26 cellular contexts compared by ENCODE assay signal in genomic region chr22:49803667-49804375, GRCh38. TPM values are rescaled to one million over a fixed set of nuclear protein-coding genes. Genes with fewer than 3 reads are reported as not detected.
A peak's percentile ranks its signal among the peaks of the same experiment; 100 is the strongest.
DNase-seq lines count a peak whose midpoint lies in the region; ATAC-seq and TF ChIP-seq lines count a peak whose summit lies in the region.
"Had no signal": no experiment of that assay in that cellular context is flagged by ENCODE, and none has a peak within 500 bp of the region (broad histone marks: within the 10 kb centered on the region; RNA-seq: fewer than 3 reads in every experiment).

No MANE protein-coding gene starts in this region.

- peaks cover 12 to 69% of the 10 kb centered on the region in 2 experiments for H3K79me1 ChIP-seq in IMR-90 (ENCODE audit: low read depth in 1 of 2, low read length in 2 of 2)

- POLR2A ChIA-PET in IMR-90 (lab: Charles Lee; ENCODE audit: unreplicated experiment): no interaction called here

- no peak overlapping the region for H4K8ac ChIP-seq in IMR-90 (ENCODE audit: low read depth in 2 of 2, low read length in 2 of 2)

- no peak overlapping the region for H4K5ac ChIP-seq in IMR-90 (ENCODE audit: low read depth, low read length)

- no peak for TF ChIP-seq POLR2A in IMR-90 (IDR thresholded peaks at IDR 0.05; ENCODE audit: low read depth, low read length)

- H2BK120ac ChIP-seq in IMR-90 (ENCODE audit: low read depth, low read length): no peak overlapping the region

- H3K27ac Mint-ChIP-seq in activated naive CD4-positive, alpha-beta T cell treated with anti-CD3 and anti-CD28 coated beads, Interleukin-2, amount 50 U/mL, for 72 hours: peak overlapping the region; percentile 48 to 85
- H3K27ac Mint-ChIP-seq in effector memory CD8-positive, alpha-beta T cell: peak overlapping the region; percentile 51 to 68
- H3K27ac Mint-ChIP-seq in stimulated activated naive B cell treated with anti-CD40 and anti-IgM and Interleukin-4, amounts not matched to agents 10 μg/mL and 1 μg/mL and 100 μg/mL, for 72 hours: peak overlapping the region; percentile 69
- H3K27ac Mint-ChIP-seq: activated B cell treated with CpG ODN at 0.5 μM for 24 hours; activated CD4-positive, alpha-beta memory T cell treated with anti-CD3 and anti-CD28 coated beads, Interleukin-2, amount 10 ng/mL, durations not matched to agents 7 days and 5 days had no signal

- peaks cover 6% of the 10 kb centered on the region; the same call in 1 of the 2 replicates for H3K9me1 ChIP-seq in IMR-90 (ENCODE audit: insufficient read depth, low read length)

- H2AK5ac ChIP-seq in IMR-90 (ENCODE audit: low read depth, low read length): no peak overlapping the region

- H3K36me3 ChIP-seq in IMR-90 (ENCODE audit: control insufficient read depth, insufficient read depth, low read length): peaks cover 45% of the 10 kb centered on the region

- H3K4me3 Mint-ChIP-seq in effector memory CD8-positive, alpha-beta T cell: peak overlapping the region; percentile 31 to 38
- H3K4me3 Mint-ChIP-seq in stimulated activated naive B cell treated with anti-CD40 and anti-IgM and Interleukin-4, amounts not matched to agents 10 μg/mL and 1 μg/mL and 100 μg/mL, for 72 hours: no peak overlapping the region
- H3K4me3 Mint-ChIP-seq: activated B cell treated with CpG ODN at 0.5 μM for 24 hours; activated CD4-positive, alpha-beta memory T cell treated with anti-CD3 and anti-CD28 coated beads, Interleukin-2, amount 10 ng/mL, durations not matched to agents 7 days and 5 days; activated T-cell treated with anti-CD3 and anti-CD28 coated beads, Interleukin-2, amount 50 U/mL, for 4 hours had no signal

- no peak overlapping the region for H2AFZ ChIP-seq in IMR-90 (replicated peaks; ENCODE audit: low read length, poor library complexity)

- in situ Hi-C loops in IMR-90 (cut with MboI; ENCODE audit: low sequenced_read_pairs): loop anchor here (25.0 kb wide), 2 partner anchors 108 to 408 kb away; partner anchors contain the start of genes ALG12, CRELD2 and SELENOO

- H3K4me1 ChIP-seq in IMR-90 (ENCODE audit: control insufficient read depth, insufficient read depth, low read length): peaks cover 2% of the 10 kb centered on the region; the same call in 1 of the 2 replicates
- H3K4me1 ChIP-seq: prostate gland had no signal

- H3K27ac ChIP-seq in IMR-90 (ENCODE audit: insufficient read depth, low read length): no peak overlapping the region
- H3K27ac ChIP-seq: HL-60, lower lobe of right lung, neutrophil, prostate gland had no signal

- no TSS peak for BruUV-seq in IMR-90 (replicated peaks; lab: Mats Ljungman, UMichigan)

- H3K9me3 ChIP-seq in IMR-90 (ENCODE audit: control insufficient read depth, insufficient read depth, low read length): no peaks in the 10 kb centered on the region; the same call in 1 of the 2 replicates
- H3K9me3 ChIP-seq: lower lobe of right lung, mucosa of descending colon, neutrophil, prostate gland, SK-N-SH had no signal

- H3K9ac ChIP-seq in IMR-90 (ENCODE audit: low read depth, low read length): no peak overlapping the region
- H3K9ac ChIP-seq: SK-N-SH had no signal

- DNase-seq in activated naive CD4-positive, alpha-beta T cell treated with anti-CD3 and anti-CD28 coated beads, Interleukin-2, amount 50 U/mL, for 72 hours (ENCODE audit: low spot score in 2 of 2): no peak
- DNase-seq in activated naive CD4-positive, alpha-beta T cell treated with anti-CD3 and anti-CD28 coated beads, Interleukin-2, amount 50 U/mL, for 16 hours: no peak
- no peak for DNase-seq in IMR-90
- DNase-seq in effector memory CD8-positive, alpha-beta T cell: no peak
- no peak for DNase-seq in stimulated activated naive B cell treated with anti-CD40 and anti-IgM and Interleukin-4, amounts not matched to agents 10 μg/mL and 1 μg/mL and 100 μg/mL, for 72 hours
- DNase-seq in medulla oblongata (ENCODE audit: extremely low spot score): no peak
- DNase-seq in SKM-1 (lab: John Stamatoyannopoulos, UW; ENCODE audit: unreplicated experiment): no peak
- DNase-seq: activated B cell treated with CpG ODN at 0.5 μM for 24 hours; activated CD4-positive, alpha-beta memory T cell treated with anti-CD3 and anti-CD28 coated beads, Interleukin-2, amount 10 ng/mL, durations not matched to agents 7 days and 5 days; activated T-cell treated with anti-CD3 and anti-CD28 coated beads, Interleukin-2, amount 50 U/mL, for 4 hours; CD8-positive, alpha-beta memory T cell; DMS153; glutamatergic neuron; HCEC 1CT; kidney glomerular epithelial cell; lower lobe of right lung; mucosa of descending colon; NCI-H1092 treated with DMSO at 0.1 percent for 48 hours; NCI-H2029 treated with DMSO at 0.1 percent for 48 hours; NCI-H345; NCI-H774; SK-N-SH; T1000 had no signal

- CTCF ChIA-PET in IMR-90 (lab: Yijun Ruan, JAX): no interaction called here

- no peak overlapping the region for H3K4ac ChIP-seq in IMR-90 (ENCODE audit: low read depth, low read length)

- no peak overlapping the region for H3K18ac ChIP-seq in IMR-90 (ENCODE audit: low read depth, low read length)

- H3K27me3 ChIP-seq in IMR-90 (ENCODE audit: control insufficient read depth, insufficient read depth, low read length): no peaks in the 10 kb centered on the region
- H3K27me3 ChIP-seq: neutrophil had no signal

- H3K4me3 ChIP-seq in IMR-90 (ENCODE audit: insufficient read depth, low read depth, low read length): no peak overlapping the region
- H3K4me3 ChIP-seq: lower lobe of right lung, mucosa of descending colon, prostate gland had no signal

- intact Hi-C loops in IMR-90 (cut with micrococcal nuclease): no loop called here

- TF ChIP-seq RAD21 in IMR-90 (IDR thresholded peaks at IDR 0.05; ENCODE audit: low read length): no peak

- H3K4me1 Mint-ChIP-seq in effector memory CD8-positive, alpha-beta T cell (ENCODE audit: low read depth in 2 of 2): peaks cover 63 to 67% of the 10 kb centered on the region in 2 donors
- H3K4me1 Mint-ChIP-seq in stimulated activated naive B cell treated with anti-CD40 and anti-IgM and Interleukin-4, amounts not matched to agents 10 μg/mL and 1 μg/mL and 100 μg/mL, for 72 hours: peaks cover 32 to 59% of the 10 kb centered on the region in 2 donors

- no peak for TF ChIP-seq CTCF in IMR-90 (conservative IDR thresholded peaks at IDR 0.05; ENCODE audit: low read depth, low read length)

- no peak for ATAC-seq in activated naive CD4-positive, alpha-beta T cell treated with anti-CD3 and anti-CD28 coated beads, Interleukin-2, amount 50 U/mL, for 72 hours
- no peak for ATAC-seq in IMR-90 (ENCODE audit: low read depth)
- ATAC-seq in effector memory CD8-positive, alpha-beta T cell (replicated peaks): no peak
- ATAC-seq in stimulated activated naive B cell treated with anti-CD40 and anti-IgM and Interleukin-4, amounts not matched to agents 10 μg/mL and 1 μg/mL and 100 μg/mL, for 72 hours (replicated peaks): no peak
- ATAC-seq: lower lobe of right lung, mucosa of descending colon had no signal

- no peak overlapping the region for H3K4me2 ChIP-seq in IMR-90 (ENCODE audit: low read depth, low read length)
- H3K4me2 ChIP-seq: SK-N-SH had no signal

- H2BK20ac ChIP-seq in IMR-90 (ENCODE audit: low read depth, low read length): no peak overlapping the region

- dilution Hi-C loops in IMR-90 (cut with HindIII; ENCODE audit: low sequenced_read_pairs, unreplicated experiment): no loop called here

- 100% methylated on average over 4 of the region's 29 CpGs; no CpG with 5 or more reads in 1 of the 2 experiments for WGBS in IMR-90 (ENCODE audit: extremely low coverage in 2 of 2, insufficient read length in 1 of 2), 2 experiments

- H2BK15ac ChIP-seq in IMR-90 (ENCODE audit: low read depth, low read length): no peak overlapping the region

- H4K91ac ChIP-seq in IMR-90 (ENCODE audit: insufficient read depth, low read depth, low read length): no peak overlapping the region

- no peak overlapping the region for H2BK5ac ChIP-seq in IMR-90 (ENCODE audit: low read depth, low read length, poor library complexity, severe bottlenecking)

- peaks cover 10 to 14% of the 10 kb centered on the region in 2 donors for H3K36me3 Mint-ChIP-seq in activated naive CD4-positive, alpha-beta T cell treated with anti-CD3 and anti-CD28 coated beads, Interleukin-2, amount 50 U/mL, for 72 hours
- peaks cover 80% of the 10 kb centered on the region for H3K36me3 Mint-ChIP-seq in effector memory CD8-positive, alpha-beta T cell (ENCODE audit: insufficient read depth)
- H3K36me3 Mint-ChIP-seq in stimulated activated naive B cell treated with anti-CD40 and anti-IgM and Interleukin-4, amounts not matched to agents 10 μg/mL and 1 μg/mL and 100 μg/mL, for 72 hours: peaks cover 53% of the 10 kb centered on the region in 2 donors

- H4K20me1 ChIP-seq in IMR-90 (ENCODE audit: insufficient read depth, low read length): peaks cover 95% of the 10 kb centered on the region

- no peak overlapping the region for H3K14ac ChIP-seq in IMR-90 (replicated peaks; ENCODE audit: low read depth, low read length)

- no peak overlapping the region for H3K56ac ChIP-seq in IMR-90 (ENCODE audit: extremely low read depth, insufficient read depth, low read length)

- peak overlapping the region; percentile 65 for H2AK9ac ChIP-seq in IMR-90 (replicated peaks; ENCODE audit: low read depth, low read length, poor library complexity)

- no peaks in the 10 kb centered on the region for H3K9me3 Mint-ChIP-seq in activated naive CD4-positive, alpha-beta T cell treated with anti-CD3 and anti-CD28 coated beads, Interleukin-2, amount 50 U/mL, for 72 hours
- H3K9me3 Mint-ChIP-seq in effector memory CD8-positive, alpha-beta T cell: no peaks in the 10 kb centered on the region
- no peaks in the 10 kb centered on the region for H3K9me3 Mint-ChIP-seq in stimulated activated naive B cell treated with anti-CD40 and anti-IgM and Interleukin-4, amounts not matched to agents 10 μg/mL and 1 μg/mL and 100 μg/mL, for 72 hours
- H3K9me3 Mint-ChIP-seq: activated B cell treated with CpG ODN at 0.5 μM for 24 hours; activated CD4-positive, alpha-beta memory T cell treated with anti-CD3 and anti-CD28 coated beads, Interleukin-2, amount 10 ng/mL, durations not matched to agents 7 days and 5 days; activated T-cell treated with anti-CD3 and anti-CD28 coated beads, Interleukin-2, amount 50 U/mL, for 4 hours; CD8-positive, alpha-beta memory T cell had no signal

- H3K27me3 Mint-ChIP-seq in effector memory CD8-positive, alpha-beta T cell: no peaks in the 10 kb centered on the region
- no peaks in the 10 kb centered on the region for H3K27me3 Mint-ChIP-seq in stimulated activated naive B cell treated with anti-CD40 and anti-IgM and Interleukin-4, amounts not matched to agents 10 μg/mL and 1 μg/mL and 100 μg/mL, for 72 hours
- H3K27me3 Mint-ChIP-seq: activated B cell treated with CpG ODN at 0.5 μM for 24 hours; activated CD4-positive, alpha-beta memory T cell treated with anti-CD3 and anti-CD28 coated beads, Interleukin-2, amount 10 ng/mL, durations not matched to agents 7 days and 5 days had no signal

- no peak overlapping the region for H3K23ac ChIP-seq in IMR-90 (ENCODE audit: low read depth, low read length)

RNA-seq across cellular contexts. Expression of gene BRD1, which starts 23.9 kb away (rescaled TPM):
- 10 to 100 TPM; 27.7 to 39.0 TPM for total RNA-seq in activated naive CD4-positive, alpha-beta T cell treated with anti-CD3 and anti-CD28 coated beads, Interleukin-2, amount 50 U/mL, for 72 hours
- 10.0 and 10.8 TPM in 2 replicates for total RNA-seq in IMR-90 (2012; rRNA removed)
- polyA plus RNA-seq in IMR-90 (2012; rRNA removed): 9.4 and 10.6 TPM in 2 replicates
- polyA plus RNA-seq in IMR-90 (2012; cell fraction: cytosol; rRNA removed): 8.0 and 8.3 TPM in 2 replicates
- 42.9 and 49.7 TPM in 2 replicates for polyA plus RNA-seq in IMR-90 (2012; cell fraction: nucleus; rRNA removed; ENCODE audit: low replicate concordance)

RNA-seq across cellular contexts. Expression of gene ZBED4, which starts 49.8 kb away (rescaled TPM):
- total RNA-seq in activated naive CD4-positive, alpha-beta T cell treated with anti-CD3 and anti-CD28 coated beads, Interleukin-2, amount 50 U/mL, for 72 hours: 10 to 100 TPM; 18.4 to 20.7 TPM
- total RNA-seq in IMR-90 (2012; rRNA removed): 9.3 and 10.6 TPM in 2 replicates
- polyA plus RNA-seq in IMR-90 (2012; rRNA removed): 9.6 and 10.5 TPM in 2 replicates
- 6.7 and 7.1 TPM in 2 replicates for polyA plus RNA-seq in IMR-90 (2012; cell fraction: cytosol; rRNA removed)
- 11.9 and 13.8 TPM in 2 replicates for polyA plus RNA-seq in IMR-90 (2012; cell fraction: nucleus; rRNA removed; ENCODE audit: low replicate concordance)

Comparison
In these comparisons a context has a peak if more than half of its experiments do, and no peak if none do; other contexts are left out.
1. H3K4me3 Mint-ChIP-seq: peak in effector memory CD8-positive, alpha-beta T cell (2 of 2); none in stimulated activated naive B cell treated with anti-CD40 and anti-IgM and Interleukin-4, amounts not matched to agents 10 μg/mL and 1 μg/mL and 100 μg/mL, for 72 hours (0 of 2).
2. Peak in every context shown above with its lines, with median percentiles within 50 percentile points of each other: H3K27ac Mint-ChIP-seq.